ENCODE assay signal across 1 cellular context in genomic region chr1:66728021-66728420, GRCh38.
TF ChIP-seq lines count a peak whose summit lies in the region.

No MANE protein-coding gene starts in this region.

TF ChIP-seq in endothelial cell of umbilical vein, 7 proteins besides CTCF, POLR2A, EP300 and RAD21 (continued from another document):
- TF ChIP-seq EZH2 (IDR thresholded peaks at IDR 0.05; ENCODE audit: borderline replicate concordance, low read depth, low read length, severe bottlenecking), result no peak
